In genomic region chr17:80103686-80104085, GRCh38 we compare ENCODE assay signal across 16 cellular contexts. TPM values are rescaled to one million over a fixed set of nuclear protein-coding genes. Genes with fewer than 3 reads are reported as not detected.
DNase-seq lines count a peak whose midpoint lies in the region; ATAC-seq and TF ChIP-seq lines count a peak whose summit lies in the region.
"Had no signal": no experiment of that assay in that cellular context is flagged by ENCODE, and none has a peak within 500 bp of the region (broad histone marks: within the 10 kb centered on the region; RNA-seq: fewer than 3 reads in every experiment).

No MANE protein-coding gene starts in this region.

- no peaks in the 10 kb centered on the region for H3K36me3 ChIP-seq in CD8-positive, alpha-beta memory T cell (ENCODE audit: insufficient read depth, low read length)
- H3K36me3 ChIP-seq: upper lobe of right lung had no signal

- TF ChIP-seq CTCF in brain (conservative IDR thresholded peaks at IDR 0.05), result no peak
- TF ChIP-seq CTCF in nephron (IDR thresholded peaks at IDR 0.05; ENCODE audit: unreplicated experiment in 3 of 3), result no peak

- no peaks in the 10 kb centered on the region for H3K9me3 Mint-ChIP-seq in activated CD4-positive, alpha-beta T cell treated with anti-CD3 and anti-CD28 coated beads, Interleukin-2, amount 10 ng/mL, durations not matched to agents 24 days and 14 days
- no peaks in the 10 kb centered on the region for H3K9me3 Mint-ChIP-seq in CD8-positive, alpha-beta memory T cell
- H3K9me3 Mint-ChIP-seq in brain (peaks cover 0 to 2% (median 0%) of the 10 kb centered on the region in 5 experiments), nephron (no peaks in the 10 kb centered on the region)
- H3K9me3 Mint-ChIP-seq: activated naive CD8-positive, alpha-beta T cell treated with anti-CD3 and anti-CD28 coated beads, Interleukin-2, amount 10 ng/mL, durations not matched to agents 7 days and 5 days; activated T-cell treated with anti-CD3 and anti-CD28 coated beads, Interleukin-2, amount 50 U/mL, for 72 hours; WTC11 had no signal

- no peaks in the 10 kb centered on the region for H3K9me3 ChIP-seq in CD8-positive, alpha-beta memory T cell (ENCODE audit: low read length)
- H3K9me3 ChIP-seq: upper lobe of right lung had no signal

- ATAC-seq in HG03095 (IDR thresholded peaks at IDR 0.05; ENCODE audit: unreplicated experiment), result no peak
- ATAC-seq: activated T-cell treated with anti-CD3 and anti-CD28 coated beads, Interleukin-2, amount 50 U/mL, for 72 hours; upper lobe of right lung; WTC11 had no signal

- no peaks in the 10 kb centered on the region for H3K36me3 Mint-ChIP-seq in activated CD4-positive, alpha-beta T cell treated with anti-CD3 and anti-CD28 coated beads, Interleukin-2, amount 10 ng/mL, durations not matched to agents 24 days and 14 days (ENCODE audit: low read depth)
- peaks cover 0 to 15% (median 2%) of the 10 kb centered on the region in 3 donors for H3K36me3 Mint-ChIP-seq in CD8-positive, alpha-beta memory T cell
- no peaks in the 10 kb centered on the region for H3K36me3 Mint-ChIP-seq in brain
- H3K36me3 Mint-ChIP-seq in nephron (ENCODE audit: low read depth), result no peaks in the 10 kb centered on the region
- H3K36me3 Mint-ChIP-seq: activated naive CD8-positive, alpha-beta T cell treated with anti-CD3 and anti-CD28 coated beads, Interleukin-2, amount 10 ng/mL, durations not matched to agents 7 days and 5 days; WTC11 had no signal

- H3K4me1 Mint-ChIP-seq in activated CD4-positive, alpha-beta T cell treated with anti-CD3 and anti-CD28 coated beads, Interleukin-2, amount 10 ng/mL, durations not matched to agents 24 days and 14 days, result peaks cover 24% of the 10 kb centered on the region
- peaks cover 19 to 35% (median 29%) of the 10 kb centered on the region in 3 donors for H3K4me1 Mint-ChIP-seq in CD8-positive, alpha-beta memory T cell
- H3K4me1 Mint-ChIP-seq in brain, result peaks cover 47% of the 10 kb centered on the region
- H3K4me1 Mint-ChIP-seq in nephron, result peaks cover 27% of the 10 kb centered on the region

- CTCF ChIA-PET in CD8-positive, alpha-beta memory T cell (lab: Charles Lee), result no interaction called here

- no peak overlapping the region for H3K4me3 ChIP-seq in CD8-positive, alpha-beta memory T cell (ENCODE audit: low read length)
- H3K4me3 ChIP-seq: coronary artery, upper lobe of right lung had no signal

- H3K4me3 Mint-ChIP-seq in activated CD4-positive, alpha-beta T cell treated with anti-CD3 and anti-CD28 coated beads, Interleukin-2, amount 10 ng/mL, durations not matched to agents 24 days and 14 days, result peak overlapping the region; percentile 53
- H3K4me3 Mint-ChIP-seq in CD8-positive, alpha-beta memory T cell, result peak overlapping the region; percentile 7 to 89 (median 58)
- peak overlapping the region in 4 of 5 experiments; percentile 68 to 93 (median 70) for H3K4me3 Mint-ChIP-seq in brain
- H3K4me3 Mint-ChIP-seq in nephron, result peak overlapping the region; percentile 93 to 97 (median 96)
- H3K4me3 Mint-ChIP-seq: activated naive CD8-positive, alpha-beta T cell treated with anti-CD3 and anti-CD28 coated beads, Interleukin-2, amount 10 ng/mL, durations not matched to agents 7 days and 5 days; WTC11 had no signal

- DNase-seq in activated CD4-positive, alpha-beta T cell treated with anti-CD3 and anti-CD28 coated beads, Interleukin-2, amount 10 ng/mL, durations not matched to agents 24 days and 14 days, result no peak
- DNase-seq in activated CD4-positive, alpha-beta T cell treated with anti-CD3 and anti-CD28 coated beads for 1 hour, result no peak
- DNase-seq in CD8-positive, alpha-beta memory T cell, result peak in 1 of 5 donors; percentile 41
- DNase-seq in NCI-H524 treated with DMSO at 0.1 percent for 48 hours (lab: John Stamatoyannopoulos, UW), result no peak
- no peak for DNase-seq in dedifferentiated amniotic fluid mesenchymal stem cell (ENCODE audit: extremely low spot score)
- DNase-seq: activated CD4-positive, alpha-beta T cell treated with anti-CD3 and anti-CD28 coated beads, Interleukin-2, amount 50 U/mL, for 48 hours; activated naive CD8-positive, alpha-beta T cell treated with anti-CD3 and anti-CD28 coated beads, Interleukin-2, amount 10 ng/mL, durations not matched to agents 7 days and 5 days; activated T-cell treated with anti-CD3 and anti-CD28 coated beads, Interleukin-2, amount 50 U/mL, for 72 hours; AML-193; NK-92 treated with Interleukin-12 subunit alpha and Interleukin-12 subunit beta, amount 100 ng/mL, for 24 hours; upper lobe of right lung had no signal

- H3K27me3 Mint-ChIP-seq in activated CD4-positive, alpha-beta T cell treated with anti-CD3 and anti-CD28 coated beads, Interleukin-2, amount 10 ng/mL, durations not matched to agents 24 days and 14 days, result peaks cover 8% of the 10 kb centered on the region
- no peaks in the 10 kb centered on the region for H3K27me3 Mint-ChIP-seq in CD8-positive, alpha-beta memory T cell
- H3K27me3 Mint-ChIP-seq in brain (peaks cover 2% of the 10 kb centered on the region), nephron (ENCODE audit: low read depth) (peaks cover 10% of the 10 kb centered on the region)
- H3K27me3 Mint-ChIP-seq: activated naive CD8-positive, alpha-beta T cell treated with anti-CD3 and anti-CD28 coated beads, Interleukin-2, amount 10 ng/mL, durations not matched to agents 7 days and 5 days had no signal

- no peak overlapping the region for H3K27ac Mint-ChIP-seq in activated CD4-positive, alpha-beta T cell treated with anti-CD3 and anti-CD28 coated beads, Interleukin-2, amount 10 ng/mL, durations not matched to agents 24 days and 14 days
- H3K27ac Mint-ChIP-seq in CD8-positive, alpha-beta memory T cell, result peak overlapping the region in 3 of 8 donors; percentile 10 to 72 (median 47)
- peak overlapping the region; percentile 35 to 99 (median 60) for H3K27ac Mint-ChIP-seq in brain
- H3K27ac Mint-ChIP-seq in nephron, result peak overlapping the region in 1 of 3 experiments; percentile 27
- H3K27ac Mint-ChIP-seq: activated naive CD8-positive, alpha-beta T cell treated with anti-CD3 and anti-CD28 coated beads, Interleukin-2, amount 10 ng/mL, durations not matched to agents 7 days and 5 days; activated T-cell treated with anti-CD3 and anti-CD28 coated beads, Interleukin-2, amount 50 U/mL, for 72 hours had no signal

- H3K27me3 ChIP-seq in CD8-positive, alpha-beta memory T cell (ENCODE audit: insufficient read depth, low read length, poor library complexity, severe bottlenecking), result no peaks in the 10 kb centered on the region
- H3K27me3 ChIP-seq: upper lobe of right lung had no signal

- H3K4me1 ChIP-seq in CD8-positive, alpha-beta memory T cell (ENCODE audit: insufficient read depth, low read length), result peaks cover 21% of the 10 kb centered on the region

- intact Hi-C loops in activated CD4-positive, alpha-beta T cell treated with anti-CD3 and anti-CD28 coated beads, Interleukin-2, amount 10 ng/mL, durations not matched to agents 24 days and 14 days (cut with micrococcal nuclease), result no loop called here

- no peak overlapping the region for H3K27ac ChIP-seq in CD8-positive, alpha-beta memory T cell (ENCODE audit: low read depth, low read length)
- H3K27ac ChIP-seq: coronary artery, upper lobe of right lung had no signal

- POLR2A ChIA-PET in CD8-positive, alpha-beta memory T cell (lab: Charles Lee), result no interaction called here

RNA-seq across cellular contexts. Expression of gene GAA, which starts 2.3 kb away (rescaled TPM):
- 17.9 and 20.7 TPM in 2 replicates for total RNA-seq in activated CD4-positive, alpha-beta T cell treated with anti-CD3 and anti-CD28 coated beads, Interleukin-2, amount 10 ng/mL, durations not matched to agents 24 days and 14 days
- 10 to 100 TPM; 30.5 to 31.0 TPM for total RNA-seq in CD8-positive, alpha-beta memory T cell
- polyA plus RNA-seq in CD8-positive, alpha-beta memory T cell, result 13.7 TPM
- polyA plus RNA-seq in brain (ENCODE audit: insufficient read depth, low read depth, low replicate concordance), result 99.7 TPM

RNA-seq across cellular contexts. Expression of gene EIF4A3, which starts 43.2 kb away (rescaled TPM):
- 190 and 192 TPM in 2 replicates for total RNA-seq in activated CD4-positive, alpha-beta T cell treated with anti-CD3 and anti-CD28 coated beads, Interleukin-2, amount 10 ng/mL, durations not matched to agents 24 days and 14 days
- total RNA-seq in CD8-positive, alpha-beta memory T cell, result 100 to 1,000 TPM; 174 to 181 TPM
- polyA plus RNA-seq in CD8-positive, alpha-beta memory T cell, result 77.6 TPM
- polyA plus RNA-seq in brain (ENCODE audit: insufficient read depth, low read depth, low replicate concordance), result 155 TPM
